ENCODE assay signal across 15 cellular contexts in genomic region chr12:122861586-122861970, GRCh38. TPM values are rescaled to one million over a fixed set of nuclear protein-coding genes. Genes with fewer than 3 reads are reported as not detected.
DNase-seq lines count a peak whose midpoint lies in the region; ATAC-seq, FAIRE-seq and TF ChIP-seq lines count a peak whose summit lies in the region.
"Had no signal": no experiment of that assay in that cellular context is flagged by ENCODE, and none has a peak within 500 bp of the region (broad histone marks: within the 10 kb centered on the region; RNA-seq: fewer than 3 reads in every experiment).

No MANE protein-coding gene starts in this region.

- no peak overlapping the region for H3K4me3 Mint-ChIP-seq in stimulated activated naive CD8-positive, alpha-beta T cell treated with anti-CD3 and anti-CD28 coated beads, Interleukin-15, amount 100 ng/mL, for 72 hours
- no peak overlapping the region for H3K4me3 Mint-ChIP-seq in endothelial cell (ENCODE audit: unreplicated experiment)
- H3K4me3 Mint-ChIP-seq: stimulated activated naive CD8-positive, alpha-beta T cell treated with anti-CD3 and anti-CD28 coated beads, Interleukin-15, Interleukin-2, amounts not matched to agents 100 ng/mL and 50 ng/mL, for 24 hours had no signal

- peaks cover 0 to 58% of the 10 kb centered on the region in 2 donors for H3K36me3 ChIP-seq in gastroesophageal sphincter
- H3K36me3 ChIP-seq in neuronal stem cell (replicated peaks in 1 of 2; ENCODE audit: control insufficient read depth in 2 of 2, insufficient read depth in 2 of 2, low read length in 2 of 2) = peaks cover 21 to 55% of the 10 kb centered on the region in 2 donors

- no peak overlapping the region for H2AK5ac ChIP-seq in neuronal stem cell (ENCODE audit: low read depth, low read length)

- CTCF ChIA-PET in HEK293T (lab: Yijun Ruan, JAX) = interaction anchor here (0.7 to 2.2 kb wide), 4 partner anchors 33 to 91 kb away, joined by 3 to 16 read pairs (median 4); no protein-coding TSS in a partner anchor

- peak; percentile 2 for ATAC-seq in stimulated activated naive CD8-positive, alpha-beta T cell treated with anti-CD3 and anti-CD28 coated beads, Interleukin-15, amount 100 ng/mL, for 72 hours
- no peak for ATAC-seq in stimulated activated naive CD8-positive, alpha-beta T cell treated with anti-CD3 and anti-CD28 coated beads, Interleukin-15, Interleukin-2, amounts not matched to agents 100 U/mL and 50 U/mL, for 24 hours
- no peak for ATAC-seq in gastroesophageal sphincter

- no peak overlapping the region for H3K4me3 ChIP-seq in gastroesophageal sphincter
- H3K4me3 ChIP-seq in neuronal stem cell (ENCODE audit: low read length in 2 of 2) = no peak overlapping the region

- peak overlapping the region; percentile 60 for H2BK5ac ChIP-seq in neuronal stem cell (ENCODE audit: low read length)

- no peak for DNase-seq in stimulated activated naive CD8-positive, alpha-beta T cell treated with anti-CD3 and anti-CD28 coated beads, Interleukin-15, amount 100 ng/mL, for 72 hours
- no peak for DNase-seq in stimulated activated naive CD8-positive, alpha-beta T cell treated with anti-CD3 and anti-CD28 coated beads, Interleukin-15, Interleukin-2, amounts not matched to agents 100 U/mL and 50 U/mL, for 24 hours
- DNase-seq in neuronal stem cell (ENCODE audit: low spot score) (no peak), GM12892 (ENCODE audit: insufficient read length) (no peak), HEK293T (ENCODE audit: extremely low spot score) (no peak), endothelial cell (ENCODE audit: low spot score) (no peak)
- DNase-seq in activated CD4-positive, alpha-beta T cell treated with anti-CD3 and anti-CD28 coated beads for 48 hours = no peak
- DNase-seq: activated effector memory CD4-positive, alpha-beta T cell treated with anti-CD3 and anti-CD28 coated beads, Interleukin-2, amount 50 U/mL, for 16 hours; Kasumi-1; NCI-H1694 treated with DMSO at 0.1 percent for 48 hours; small intestine had no signal

- peaks cover 0 to 52% (median 24%) of the 10 kb centered on the region in 3 donors for H3K4me1 ChIP-seq in gastroesophageal sphincter
- H3K4me1 ChIP-seq in neuronal stem cell (ENCODE audit: control insufficient read depth in 2 of 2, insufficient read depth in 1 of 2, low read depth in 1 of 2, low read length in 2 of 2) = no peaks in the 10 kb centered on the region

- no peaks in the 10 kb centered on the region for H3K27me3 Mint-ChIP-seq in stimulated activated naive CD8-positive, alpha-beta T cell treated with anti-CD3 and anti-CD28 coated beads, Interleukin-15, amount 100 ng/mL, for 72 hours
- peaks cover 3% of the 10 kb centered on the region for H3K27me3 Mint-ChIP-seq in endothelial cell (ENCODE audit: unreplicated experiment)
- H3K27me3 Mint-ChIP-seq: stimulated activated naive CD8-positive, alpha-beta T cell treated with anti-CD3 and anti-CD28 coated beads, Interleukin-15, Interleukin-2, amounts not matched to agents 100 ng/mL and 50 ng/mL, for 24 hours had no signal

- POLR2A ChIA-PET in HEK293T (lab: Yijun Ruan, JAX) = interaction anchor here (0.6 kb wide), 1 partner anchor 26 kb away, joined by 3 read pairs; no protein-coding TSS in a partner anchor

- no peaks in the 10 kb centered on the region for H3K9me3 ChIP-seq in gastroesophageal sphincter
- no peaks in the 10 kb centered on the region for H3K9me3 ChIP-seq in neuronal stem cell (replicated peaks in 1 of 2; ENCODE audit: control insufficient read depth in 2 of 2, insufficient read depth in 1 of 2, low read depth in 1 of 2, low read length in 2 of 2)

- H4K91ac ChIP-seq in neuronal stem cell (ENCODE audit: low read depth, low read length, poor library complexity) = no peak overlapping the region

- TF ChIP-seq CTCF in gastroesophageal sphincter (IDR thresholded peaks at IDR 0.05) = no peak
- no peak for TF ChIP-seq CTCF in endothelial cell (IDR thresholded peaks at IDR 0.05; ENCODE audit: unreplicated experiment)

- no peak overlapping the region for H3K14ac ChIP-seq in neuronal stem cell (ENCODE audit: low read length)

- FAIRE-seq in GM12892 (lab: Jason Lieb, UNC) = no peak
- FAIRE-seq: D721Med, GM19239, small intestine had no signal

- H3K23ac ChIP-seq in neuronal stem cell (ENCODE audit: low read depth, low read length, poor library complexity) = no peak overlapping the region

- TF ChIP-seq EP300 in gastroesophageal sphincter (IDR thresholded peaks at IDR 0.05) = no peak

- no CpG with 5 or more reads among the region's 5 CpGs for WGBS in gastroesophageal sphincter (ENCODE audit: low coverage in 1 of 2), 2 donors
- no CpG with 5 or more reads among the region's 5 CpGs for WGBS in neuronal stem cell (ENCODE audit: extremely low coverage in 2 of 2, insufficient read length in 2 of 2, insufficient replicate concordance in 1 of 2), 2 donors

- no peaks in the 10 kb centered on the region for H3K9me3 Mint-ChIP-seq in stimulated activated naive CD8-positive, alpha-beta T cell treated with anti-CD3 and anti-CD28 coated beads, Interleukin-15, amount 100 ng/mL, for 72 hours
- H3K9me3 Mint-ChIP-seq in endothelial cell (ENCODE audit: unreplicated experiment) = no peaks in the 10 kb centered on the region
- H3K9me3 Mint-ChIP-seq: stimulated activated naive CD8-positive, alpha-beta T cell treated with anti-CD3 and anti-CD28 coated beads, Interleukin-15, Interleukin-2, amounts not matched to agents 100 ng/mL and 50 ng/mL, for 24 hours had no signal

- H2AFZ ChIP-seq in neuronal stem cell (ENCODE audit: low read length) = no peak overlapping the region

- peak overlapping the region in 3 of 4 donors; percentile 64 to 73 (median 68) for H3K27ac ChIP-seq in gastroesophageal sphincter
- H3K27ac ChIP-seq in neuronal stem cell (replicated peaks; ENCODE audit: low read length) = no peak overlapping the region

- TF ChIP-seq POLR2A in gastroesophageal sphincter (IDR thresholded peaks at IDR 0.05) = no peak
- TF ChIP-seq POLR2A in GM12892 (IDR thresholded peaks at IDR 0.05; ENCODE audit: low read depth, low read length) = no peak

- no peak overlapping the region for H4K8ac ChIP-seq in neuronal stem cell (ENCODE audit: low read depth, low read length)

- H3K79me1 ChIP-seq in neuronal stem cell (ENCODE audit: low read depth, low read length) = peaks cover 8% of the 10 kb centered on the region

- H3K36me3 Mint-ChIP-seq in endothelial cell (ENCODE audit: low read depth, unreplicated experiment) = peaks cover 15% of the 10 kb centered on the region

- no peak overlapping the region for H2BK12ac ChIP-seq in neuronal stem cell (ENCODE audit: low read length)

- no peak overlapping the region for H3K4me2 ChIP-seq in neuronal stem cell (ENCODE audit: insufficient read depth, low read length, poor library complexity, severe bottlenecking)

- H3K9ac ChIP-seq in neuronal stem cell (ENCODE audit: low read depth, low read length, poor library complexity) = no peak overlapping the region

- H3K4ac ChIP-seq in neuronal stem cell (ENCODE audit: low read length) = no peak overlapping the region

- H3K27me3 ChIP-seq in gastroesophageal sphincter (no peaks in the 10 kb centered on the region), neuronal stem cell (ENCODE audit: control insufficient read depth in 3 of 3, insufficient read depth in 3 of 3, low read depth in 1 of 3, low read length in 3 of 3) (no peaks in the 10 kb centered on the region)

- no peak overlapping the region for H2BK120ac ChIP-seq in neuronal stem cell (ENCODE audit: low read depth, low read length)

- H3K27ac Mint-ChIP-seq in stimulated activated naive CD8-positive, alpha-beta T cell treated with anti-CD3 and anti-CD28 coated beads, Interleukin-15, amount 100 ng/mL, for 72 hours = no peak overlapping the region
- no peak overlapping the region for H3K27ac Mint-ChIP-seq in endothelial cell (ENCODE audit: unreplicated experiment)
- H3K27ac Mint-ChIP-seq: stimulated activated naive CD8-positive, alpha-beta T cell treated with anti-CD3 and anti-CD28 coated beads, Interleukin-15, Interleukin-2, amounts not matched to agents 100 ng/mL and 50 ng/mL, for 24 hours had no signal

- peaks cover 19% of the 10 kb centered on the region for H3K4me1 Mint-ChIP-seq in stimulated activated naive CD8-positive, alpha-beta T cell treated with anti-CD3 and anti-CD28 coated beads, Interleukin-15, amount 100 ng/mL, for 72 hours
- no peaks in the 10 kb centered on the region for H3K4me1 Mint-ChIP-seq in endothelial cell (ENCODE audit: unreplicated experiment)

- no peak overlapping the region for H2BK15ac ChIP-seq in neuronal stem cell (ENCODE audit: low read length)

- no peak overlapping the region for H3K18ac ChIP-seq in neuronal stem cell (ENCODE audit: low read length)

TF ChIP-seq in HEK293T, 16 proteins besides CTCF, POLR2A, EP300 and RAD21 (continues in another document):
- TF ChIP-seq L3MBTL2 (conservative IDR thresholded peaks at IDR 0.05) (no peak), ARNT (IDR thresholded peaks at IDR 0.05) (no peak), FOXK2 (IDR thresholded peaks at IDR 0.05) (no peak), LEF1 (IDR thresholded peaks at IDR 0.05; ENCODE audit: borderline replicate concordance) (no peak), ELF4 (IDR thresholded peaks at IDR 0.05) (no peak), PKNOX1 (IDR thresholded peaks at IDR 0.05) (no peak), NFRKB (IDR thresholded peaks at IDR 0.05) (no peak), ZNF384 (IDR thresholded peaks at IDR 0.05) (no peak), HDGF (IDR thresholded peaks at IDR 0.05; ENCODE audit: borderline replicate concordance) (no peak), BHLHE40 (IDR thresholded peaks at IDR 0.05; ENCODE audit: borderline replicate concordance) (no peak), CTBP1 (IDR thresholded peaks at IDR 0.05; ENCODE audit: borderline replicate concordance) (no peak), TARDBP (IDR thresholded peaks at IDR 0.05) (no peak), SP1 (IDR thresholded peaks at IDR 0.05) (no peak), FOXM1 (IDR thresholded peaks at IDR 0.05; ENCODE audit: borderline replicate concordance) (no peak)

RNA-seq across cellular contexts. Expression of gene HIP1R, which starts 26.3 kb away (rescaled TPM):
- total RNA-seq in gastroesophageal sphincter (10 to 100 TPM; 10.2 to 32.5 (median 23.9) TPM), endothelial cell (ENCODE audit: unreplicated experiment) (117 TPM)
- 16.8 TPM for polyA plus RNA-seq in neuronal stem cell (2013, experiment 1 of 2)
- 16.3 TPM for polyA plus RNA-seq in neuronal stem cell (2013, experiment 2 of 2)
- 4.4 TPM for polyA plus RNA-seq in GM12892 (2012; ENCODE audit: missing spikeins)

RNA-seq across cellular contexts. Expression of gene VPS37B, which starts 34.3 kb away (rescaled TPM):
- total RNA-seq in gastroesophageal sphincter = 10 to 100 TPM; 23.4 to 47.4 (median 29.3) TPM
- polyA plus RNA-seq in neuronal stem cell (2013, experiment 1 of 2) = 26.4 TPM
- polyA plus RNA-seq in neuronal stem cell (2013, experiment 2 of 2) = 26.7 TPM
- polyA plus RNA-seq in GM12892 (2012; ENCODE audit: missing spikeins) = 5.5 TPM
- 13.8 TPM for total RNA-seq in endothelial cell (ENCODE audit: unreplicated experiment)
